ENCODE assay signal across 17 cellular contexts in genomic region chr14:38522724-38523123, GRCh38.
DNase-seq lines count a peak whose midpoint lies in the region; ATAC-seq and TF ChIP-seq lines count a peak whose summit lies in the region.
"Had no signal": no experiment of that assay in that cellular context is flagged by ENCODE, and none has a peak within 500 bp of the region (broad histone marks: within the 10 kb centered on the region; RNA-seq: fewer than 3 reads in every experiment).

No MANE protein-coding gene starts in this region.

- H3K9me3 ChIP-seq in IMR-90 (ENCODE audit: control insufficient read depth, insufficient read depth, low read length) (no peaks in the 10 kb centered on the region), RWPE2 (ENCODE audit: severe bottlenecking) (no peaks in the 10 kb centered on the region), skeletal muscle satellite cell (replicated peaks; ENCODE audit: low read length) (no peaks in the 10 kb centered on the region)
- H3K9me3 ChIP-seq: Peyer's patch had no signal

- no peak overlapping the region for H4K91ac ChIP-seq in IMR-90 (ENCODE audit: insufficient read depth, low read depth, low read length)

- TF ChIP-seq RAD21 in IMR-90 (IDR thresholded peaks at IDR 0.05; ENCODE audit: low read length): no peak

- no peak overlapping the region for H3K56ac ChIP-seq in IMR-90 (ENCODE audit: extremely low read depth, insufficient read depth, low read length)

- no peak for TF ChIP-seq POLR2A in IMR-90 (IDR thresholded peaks at IDR 0.05; ENCODE audit: low read depth, low read length)

- intact Hi-C loops in IMR-90 (cut with micrococcal nuclease): no loop called here

- H3K27me3 Mint-ChIP-seq in endothelial cell (ENCODE audit: unreplicated experiment): no peaks in the 10 kb centered on the region
- H3K27me3 Mint-ChIP-seq: CD8-positive, alpha-beta memory T cell had no signal

- H3K27me3 ChIP-seq in IMR-90 (ENCODE audit: control insufficient read depth, insufficient read depth, low read length) (no peaks in the 10 kb centered on the region), RWPE2 (ENCODE audit: insufficient read depth, poor library complexity, severe bottlenecking) (no peaks in the 10 kb centered on the region), skeletal muscle satellite cell (ENCODE audit: control insufficient read depth, insufficient read depth, low read length) (no peaks in the 10 kb centered on the region)
- H3K27me3 ChIP-seq: Peyer's patch had no signal

- no peak overlapping the region for H2BK5ac ChIP-seq in IMR-90 (ENCODE audit: low read depth, low read length, poor library complexity, severe bottlenecking)

- in situ Hi-C loops in IMR-90 (cut with MboI; ENCODE audit: low sequenced_read_pairs): no loop called here

- dilution Hi-C loops in IMR-90 (cut with HindIII; ENCODE audit: low sequenced_read_pairs, unreplicated experiment): no loop called here

- H3K9ac ChIP-seq in IMR-90 (ENCODE audit: low read depth, low read length): no peak overlapping the region
- no peak overlapping the region for H3K9ac ChIP-seq in skeletal muscle satellite cell (ENCODE audit: low read depth, low read length)

- H3K27ac Mint-ChIP-seq in endothelial cell (ENCODE audit: unreplicated experiment): no peak overlapping the region
- H3K27ac Mint-ChIP-seq: CD8-positive, alpha-beta memory T cell had no signal

- no peak overlapping the region for H2AFZ ChIP-seq in IMR-90 (replicated peaks; ENCODE audit: low read length, poor library complexity)

- no peak overlapping the region for H4K5ac ChIP-seq in IMR-90 (ENCODE audit: low read depth, low read length)

- no TSS peak for BruUV-seq in IMR-90 (replicated peaks; lab: Mats Ljungman, UMichigan)

- H3K27ac ChIP-seq in IMR-90 (ENCODE audit: insufficient read depth, low read length) (no peak overlapping the region), RWPE2 (ENCODE audit: poor library complexity, severe bottlenecking) (no peak overlapping the region)
- H3K27ac ChIP-seq: 22Rv1, Peyer's patch had no signal

- H4K8ac ChIP-seq in IMR-90 (ENCODE audit: low read depth in 2 of 2, low read length in 2 of 2): no peak overlapping the region

- DNase-seq in DMS53 (lab: John Stamatoyannopoulos, UW) (peak; percentile 38), DMS53 treated with DMSO at 0.1 percent for 48 hours (lab: John Stamatoyannopoulos, UW; ENCODE audit: unreplicated experiment) (no peak), IMR-90 (peak; percentile 9), RWPE2 (ENCODE audit: low spot score) (no peak), endothelial cell (ENCODE audit: low spot score) (no peak)
- DNase-seq: CD8-positive, alpha-beta memory T cell; DND-41; H7; NCI-H187 treated with DMSO at 0.1 percent for 48 hours; NCI-H2171; NCI-H446 treated with DMSO at 0.1 percent for 48 hours; Peyer's patch; SHP77 treated with DMSO at 0.1 percent for 48 hours had no signal

- no peaks in the 10 kb centered on the region for H3K9me3 Mint-ChIP-seq in endothelial cell (ENCODE audit: unreplicated experiment)

- CTCF ChIA-PET in IMR-90 (lab: Yijun Ruan, JAX): no interaction called here

- no peak overlapping the region for H3K4me3 Mint-ChIP-seq in endothelial cell (ENCODE audit: unreplicated experiment)
- H3K4me3 Mint-ChIP-seq: CD8-positive, alpha-beta memory T cell had no signal

- no peaks in the 10 kb centered on the region for H3K9me1 ChIP-seq in IMR-90 (ENCODE audit: insufficient read depth, low read length)

- WGBS in IMR-90 (ENCODE audit: extremely low coverage in 2 of 2, insufficient read length in 1 of 2), 2 experiments: no CpG with 5 or more reads among the region's 3 CpGs

- H3K4me3 ChIP-seq in IMR-90 (ENCODE audit: insufficient read depth, low read depth, low read length) (no peak overlapping the region), RWPE2 (ENCODE audit: severe bottlenecking) (no peak overlapping the region), skeletal muscle satellite cell (ENCODE audit: low read length) (no peak overlapping the region)
- H3K4me3 ChIP-seq: Peyer's patch had no signal

- no peak overlapping the region for H2BK15ac ChIP-seq in IMR-90 (ENCODE audit: low read depth, low read length)

- no peaks in the 10 kb centered on the region for H3K4me1 ChIP-seq in IMR-90 (ENCODE audit: control insufficient read depth, insufficient read depth, low read length)
- H3K4me1 ChIP-seq in RWPE2 (ENCODE audit: insufficient read depth, poor library complexity, severe bottlenecking): no peaks in the 10 kb centered on the region
- no peaks in the 10 kb centered on the region for H3K4me1 ChIP-seq in skeletal muscle satellite cell (ENCODE audit: control insufficient read depth, insufficient read depth, low read length)
- H3K4me1 ChIP-seq: Peyer's patch had no signal

- H3K14ac ChIP-seq in IMR-90 (replicated peaks; ENCODE audit: low read depth, low read length): 0 out of 2 replicates have a peak overlapping the region, but pooled peaks have one; percentile 48

- no peaks in the 10 kb centered on the region for H4K20me1 ChIP-seq in IMR-90 (ENCODE audit: insufficient read depth, low read length)

- no peak overlapping the region for H3K23ac ChIP-seq in IMR-90 (ENCODE audit: low read depth, low read length)

- ATAC-seq in IMR-90 (ENCODE audit: low read depth) (no peak), RWPE2 (ENCODE audit: low read depth) (peak; percentile 10; the same call in 1 of the 3 replicates), GM19467 (IDR thresholded peaks at IDR 0.05; ENCODE audit: unreplicated experiment) (no peak), HG02885 (IDR thresholded peaks at IDR 0.05; ENCODE audit: poor library complexity, unreplicated experiment) (no peak)

- H3K36me3 Mint-ChIP-seq in endothelial cell (ENCODE audit: low read depth, unreplicated experiment): no peaks in the 10 kb centered on the region
- H3K36me3 Mint-ChIP-seq: CD8-positive, alpha-beta memory T cell had no signal

- no peak overlapping the region; the same call in 1 of the 2 replicates for H3K18ac ChIP-seq in IMR-90 (ENCODE audit: low read depth, low read length)

- H2BK120ac ChIP-seq in IMR-90 (ENCODE audit: low read depth, low read length): no peak overlapping the region

- H3K79me1 ChIP-seq in IMR-90 (ENCODE audit: low read depth in 1 of 2, low read length in 2 of 2): no peaks in the 10 kb centered on the region

- no peak overlapping the region for H3K4ac ChIP-seq in IMR-90 (ENCODE audit: low read depth, low read length)

- H2BK20ac ChIP-seq in IMR-90 (ENCODE audit: low read depth, low read length): no peak overlapping the region

- H3K4me2 ChIP-seq in IMR-90 (ENCODE audit: low read depth, low read length): no peak overlapping the region
- H3K4me2 ChIP-seq in skeletal muscle satellite cell (ENCODE audit: low read length): peak overlapping the region; percentile 44

- H2AK5ac ChIP-seq in IMR-90 (ENCODE audit: low read depth, low read length): no peak overlapping the region

- no peak overlapping the region for H2AK9ac ChIP-seq in IMR-90 (replicated peaks; ENCODE audit: low read depth, low read length, poor library complexity)

- no peaks in the 10 kb centered on the region for H3K36me3 ChIP-seq in IMR-90 (ENCODE audit: control insufficient read depth, insufficient read depth, low read length)
- H3K36me3 ChIP-seq in RWPE2 (ENCODE audit: low read depth): no peaks in the 10 kb centered on the region
- no peaks in the 10 kb centered on the region for H3K36me3 ChIP-seq in skeletal muscle satellite cell (ENCODE audit: insufficient read depth, low read length)
- H3K36me3 ChIP-seq: Peyer's patch had no signal

- H3K4me1 Mint-ChIP-seq in endothelial cell (ENCODE audit: unreplicated experiment): no peaks in the 10 kb centered on the region
- H3K4me1 Mint-ChIP-seq: CD8-positive, alpha-beta memory T cell had no signal

- no peak for TF ChIP-seq CTCF in IMR-90 (conservative IDR thresholded peaks at IDR 0.05; ENCODE audit: low read depth, low read length)
- TF ChIP-seq CTCF in RWPE2 (IDR thresholded peaks at IDR 0.05; ENCODE audit: poor library complexity, severe bottlenecking): no peak
- no peak for TF ChIP-seq CTCF in endothelial cell (IDR thresholded peaks at IDR 0.05; ENCODE audit: unreplicated experiment)

- POLR2A ChIA-PET in IMR-90 (lab: Charles Lee; ENCODE audit: unreplicated experiment): no interaction called here

TF ChIP-seq in IMR-90, 13 proteins besides CTCF, POLR2A, EP300 and RAD21:
- TF ChIP-seq USF2 (IDR thresholded peaks at IDR 0.05; ENCODE audit: low read depth, low read length) (no peak), MXI1 (IDR thresholded peaks at IDR 0.05; ENCODE audit: borderline replicate concordance, low read depth, low read length) (no peak), BHLHE40 (IDR thresholded peaks at IDR 0.05; ENCODE audit: low read depth, low read length) (no peak), CHD1 (IDR thresholded peaks at IDR 0.05; ENCODE audit: low read depth, low read length) (no peak), RCOR1 (IDR thresholded peaks at IDR 0.05; ENCODE audit: insufficient replicate concordance, low read length) (no peak), MAFK (IDR thresholded peaks at IDR 0.05; ENCODE audit: low read depth, low read length) (no peak), FOS (IDR thresholded peaks at IDR 0.05; ENCODE audit: low read depth, low read length) (no peak), RFX5 (IDR thresholded peaks at IDR 0.05; ENCODE audit: low read depth, low read length) (no peak), SMC3 (IDR thresholded peaks at IDR 0.05; ENCODE audit: low read depth, low read length) (no peak), ELK1 (IDR thresholded peaks at IDR 0.05; ENCODE audit: borderline replicate concordance, low read depth, low read length) (no peak), MAZ (IDR thresholded peaks at IDR 0.05; ENCODE audit: borderline replicate concordance, low read depth, low read length) (no peak)

Comparison
In these comparisons a context has a peak if more than half of its experiments do, and no peak if none do; other contexts are left out.
1. DNase-seq: peak in DMS53 (single experiment) and IMR-90 (single experiment); none in DMS53 treated with DMSO at 0.1 percent for 48 hours (single experiment), RWPE2 (single experiment) and endothelial cell (single experiment).